ENCODE assay signal across 17 cellular contexts in genomic region chr9:124411514-124412227, GRCh38. TPM values are rescaled to one million over a fixed set of nuclear protein-coding genes. Genes with fewer than 3 reads are reported as not detected.
DNase-seq lines count a peak whose midpoint lies in the region; ATAC-seq and TF ChIP-seq lines count a peak whose summit lies in the region.
"Had no signal": no experiment of that assay in that cellular context is flagged by ENCODE, and none has a peak within 500 bp of the region (broad histone marks: within the 10 kb centered on the region; RNA-seq: fewer than 3 reads in every experiment).

No MANE protein-coding gene starts in this region.

- peaks cover 72 to 79% (median 77%) of the 10 kb centered on the region in 11 experiments for H3K36me3 ChIP-seq in BLaER1 treated with 17β-estradiol and CSF1 and Interleukin-3, amounts not matched to agents 10 nM and 100 nM
- H3K36me3 ChIP-seq in MG63 (peaks cover 82% of the 10 kb centered on the region), mammary epithelial cell (ENCODE audit: insufficient read depth, low read length) (peaks cover 28% of the 10 kb centered on the region)

- peaks cover 4% of the 10 kb centered on the region for H3K9me3 Mint-ChIP-seq in stimulated activated memory B cell treated with anti-CD40 and anti-IgM and Interleukin-4, amounts not matched to agents 10 μg/mL and 1 μg/mL and 100 μg/mL, for 72 hours
- H3K9me3 Mint-ChIP-seq: central memory CD8-positive, alpha-beta T cell; stimulated activated effector memory CD8-positive, alpha-beta T cell treated with anti-CD3 and anti-CD28 coated beads, Interleukin-12 subunit alpha, Interleukin-12 subunit beta, amount 100 ng/mL, for 72 hours had no signal

- in situ Hi-C loops in mammary epithelial cell (cut with MboI; ENCODE audit: low sequenced_read_pairs in 2 of 2) = loop anchor here in 1 of 2 donors (25.0 kb wide), 1 partner anchor 301 kb away; no protein-coding TSS in a partner anchor

- no peak overlapping the region for H2AFZ ChIP-seq in mammary epithelial cell (ENCODE audit: low read depth, low read length)

- peak overlapping the region in 6 of 11 experiments; percentile 1 to 75 (median 39); a peak in 11 of 22 replicates for H3K27ac ChIP-seq in BLaER1 treated with 17β-estradiol and CSF1 and Interleukin-3, amounts not matched to agents 10 nM and 100 nM
- peak overlapping the region; percentile 89 for H3K27ac ChIP-seq in mammary epithelial cell (ENCODE audit: insufficient read depth, low read depth, low read length)
- H3K27ac ChIP-seq: gastrocnemius medialis, SK-N-MC had no signal

- no peak for ATAC-seq in stimulated activated memory B cell treated with anti-CD40 and anti-IgM and Interleukin-4, amounts not matched to agents 10 μg/mL and 1 μg/mL and 100 μg/mL, for 72 hours
- ATAC-seq: activated CD4-positive, CD25-positive, alpha-beta regulatory T cell treated with anti-CD3 and anti-CD28 coated beads, Interleukin-2, amount 50 U/mL, for 24 hours; gastrocnemius medialis; stimulated activated effector memory CD8-positive, alpha-beta T cell treated with anti-CD3 and anti-CD28 coated beads, Interleukin-12 subunit alpha, Interleukin-12 subunit beta, amount 100 ng/mL, for 72 hours had no signal

- CTCF ChIA-PET in mammary epithelial cell (lab: Charles Lee; ENCODE audit: low non-redundant PET) = interaction anchor here (1.0 kb wide), 1 partner anchor 19 kb away, joined by 5 read pairs; no protein-coding TSS in a partner anchor

- H3K4me3 Mint-ChIP-seq in stimulated activated memory B cell treated with anti-CD40 and anti-IgM and Interleukin-4, amounts not matched to agents 10 μg/mL and 1 μg/mL and 100 μg/mL, for 72 hours = no peak overlapping the region
- H3K4me3 Mint-ChIP-seq: central memory CD8-positive, alpha-beta T cell; stimulated activated effector memory CD8-positive, alpha-beta T cell treated with anti-CD3 and anti-CD28 coated beads, Interleukin-12 subunit alpha, Interleukin-12 subunit beta, amount 100 ng/mL, for 72 hours had no signal

- H3K4me1 ChIP-seq in BLaER1 treated with 17β-estradiol and CSF1 and Interleukin-3, amounts not matched to agents 10 nM and 100 nM = peaks cover 14 to 55% (median 30%) of the 10 kb centered on the region in 10 experiments
- H3K4me1 ChIP-seq in mammary epithelial cell (ENCODE audit: insufficient read depth, low read length) = peaks cover 43% of the 10 kb centered on the region

- H3K4me2 ChIP-seq in BLaER1 treated with 17β-estradiol and CSF1 and Interleukin-3, amounts not matched to agents 10 nM and 100 nM = peak overlapping the region in 5 of 11 experiments; percentile 29 to 90 (median 70); a peak in 10 of 22 replicates
- H3K4me2 ChIP-seq in mammary epithelial cell (ENCODE audit: insufficient read depth, low read depth, low read length) = peak overlapping the region; percentile 75

- H3K27me3 ChIP-seq in BLaER1 treated with 17β-estradiol and CSF1 and Interleukin-3, amounts not matched to agents 10 nM and 100 nM = no peaks in the 10 kb centered on the region
- H3K27me3 ChIP-seq in MG63 = no peaks in the 10 kb centered on the region
- no peaks in the 10 kb centered on the region for H3K27me3 ChIP-seq in mammary epithelial cell (ENCODE audit: insufficient read depth, low read length)
- H3K27me3 ChIP-seq: gastrocnemius medialis had no signal

- intact Hi-C loops in mammary epithelial cell (cut with micrococcal nuclease) = loop anchor here (1.0 to 10.0 kb wide), 3 partner anchors 18 to 831 kb away; partner anchors contain the start of gene HSPA5

- H3K27ac Mint-ChIP-seq in stimulated activated memory B cell treated with anti-CD40 and anti-IgM and Interleukin-4, amounts not matched to agents 10 μg/mL and 1 μg/mL and 100 μg/mL, for 72 hours = no peak overlapping the region
- H3K27ac Mint-ChIP-seq: stimulated activated effector memory CD8-positive, alpha-beta T cell treated with anti-CD3 and anti-CD28 coated beads, Interleukin-12 subunit alpha, Interleukin-12 subunit beta, amount 100 ng/mL, for 72 hours had no signal

- peaks cover 70% of the 10 kb centered on the region for H3K79me2 ChIP-seq in mammary epithelial cell (ENCODE audit: insufficient read depth, low read length)

- peaks cover 0 to 7% (median 6%) of the 10 kb centered on the region in 11 experiments; a peak in 15 of 22 replicates for H3K9me3 ChIP-seq in BLaER1 treated with 17β-estradiol and CSF1 and Interleukin-3, amounts not matched to agents 10 nM and 100 nM (replicated peaks in 1 of 11)
- H3K9me3 ChIP-seq in MG63 (peaks cover 5% of the 10 kb centered on the region), mammary epithelial cell (replicated peaks; ENCODE audit: insufficient read depth, low read length) (no peaks in the 10 kb centered on the region)
- H3K9me3 ChIP-seq: gastrocnemius medialis had no signal

- 46% methylated on average over 5 of the region's 5 CpGs for WGBS in mammary epithelial cell (ENCODE audit: low coverage, missing lambda C conversion rate)

- TSS peak; percentile 0 for BruUV-seq in mammary epithelial cell (replicated peaks; lab: Mats Ljungman, UMichigan)

- peak overlapping the region in 6 of 11 experiments; percentile 13 to 66 (median 25); a peak in 7 of 22 replicates for H3K9ac ChIP-seq in BLaER1 treated with 17β-estradiol and CSF1 and Interleukin-3, amounts not matched to agents 10 nM and 100 nM
- H3K9ac ChIP-seq in mammary epithelial cell (ENCODE audit: insufficient read depth, low read length) = peak overlapping the region; percentile 71

- H3K4me3 ChIP-seq in BLaER1 treated with 17β-estradiol and CSF1 and Interleukin-3, amounts not matched to agents 10 nM and 100 nM = peak overlapping the region in 2 of 10 experiments; percentile 12 to 45; a peak in 4 of 20 replicates
- H3K4me3 ChIP-seq in MG63 (peak overlapping the region; percentile 24), mammary epithelial cell (replicated peaks in 1 of 3; ENCODE audit: insufficient read depth in 1 of 3, low read depth in 2 of 3, low read length in 3 of 3) (peak overlapping the region in 2 of 3 experiments; percentile 1 to 31)
- H3K4me3 ChIP-seq: gastrocnemius medialis, SK-N-MC had no signal

- peaks cover 31% of the 10 kb centered on the region for H3K4me1 Mint-ChIP-seq in stimulated activated memory B cell treated with anti-CD40 and anti-IgM and Interleukin-4, amounts not matched to agents 10 μg/mL and 1 μg/mL and 100 μg/mL, for 72 hours

- no peaks in the 10 kb centered on the region for H3K27me3 Mint-ChIP-seq in stimulated activated memory B cell treated with anti-CD40 and anti-IgM and Interleukin-4, amounts not matched to agents 10 μg/mL and 1 μg/mL and 100 μg/mL, for 72 hours
- H3K27me3 Mint-ChIP-seq: central memory CD8-positive, alpha-beta T cell had no signal

- peaks cover 15 to 73% (median 43%) of the 10 kb centered on the region in 11 experiments; a peak in 20 of 22 replicates for H4K20me1 ChIP-seq in BLaER1 treated with 17β-estradiol and CSF1 and Interleukin-3, amounts not matched to agents 10 nM and 100 nM
- H4K20me1 ChIP-seq in mammary epithelial cell (ENCODE audit: insufficient read depth, low read length) = no peaks in the 10 kb centered on the region

- DNase-seq in MG63 (no peak), mammary epithelial cell (peak; percentile 75), lung microvascular endothelial cell (ENCODE audit: low read depth in 2 of 2) (peak; percentile 62 to 83), Kasumi-1 (lab: John Stamatoyannopoulos, UW) (no peak), NCI-H446 (lab: John Stamatoyannopoulos, UW) (no peak)
- DNase-seq in activated CD4-positive, alpha-beta T cell treated with anti-CD3 and anti-CD28 coated beads for 48 hours = no peak
- DNase-seq: activated T-cell treated with anti-CD3 and anti-CD28 coated beads, Interleukin-2, amount 50 U/mL, for 1 hour; DMS153; gastrocnemius medialis; NCI-H1092; NCI-H526 had no signal

- peaks cover 39% of the 10 kb centered on the region for H3K36me3 Mint-ChIP-seq in stimulated activated memory B cell treated with anti-CD40 and anti-IgM and Interleukin-4, amounts not matched to agents 10 μg/mL and 1 μg/mL and 100 μg/mL, for 72 hours

- dilution Hi-C loops in mammary epithelial cell (cut with HindIII; ENCODE audit: low sequenced_read_pairs) = loop anchor here (5.0 kb wide), 1 partner anchor 126 kb away; no protein-coding TSS in a partner anchor

- no peak for TF ChIP-seq CTCF in mammary epithelial cell (conservative IDR thresholded peaks at IDR 0.05 in 1 of 2, IDR thresholded peaks at IDR 0.05 in 1 of 2; ENCODE audit: extremely low read depth in 1 of 2, insufficient read depth in 1 of 2, low read depth in 1 of 2, low read length in 2 of 2)

RNA-seq across cellular contexts. Expression of gene PSMB7, which starts 3.6 kb away (rescaled TPM):
- 82.8 and 179 TPM in 2 replicates for total RNA-seq in MG63 (2014; rRNA removed; shearing (Covaris generic); ENCODE audit: low replicate concordance)
- total RNA-seq in mammary epithelial cell = 100 to 1,000 TPM; 124 to 213 TPM
- 325 TPM for polyA plus RNA-seq in mammary epithelial cell
- polyA minus RNA-seq in mammary epithelial cell = 183 TPM
- total RNA-seq in lung microvascular endothelial cell = 159 and 192 TPM in 2 replicates

RNA-seq across cellular contexts. Expression of gene ADGRD2, which starts 38.6 kb away (rescaled TPM):
- not detected in 2 replicates for total RNA-seq in MG63 (2014; rRNA removed; shearing (Covaris generic); ENCODE audit: low replicate concordance)
- total RNA-seq in mammary epithelial cell = under 1 TPM; 0.50 to 0.52 TPM
- 0.10 TPM for polyA plus RNA-seq in mammary epithelial cell
- not detected for polyA minus RNA-seq in mammary epithelial cell
- total RNA-seq in lung microvascular endothelial cell = not detected in 2 replicates
- total RNA-seq: gastrocnemius medialis had no signal

Comparison
In these comparisons a context has a peak if more than half of its experiments do, and no peak if none do; other contexts are left out.
1. DNase-seq: peak in mammary epithelial cell (single experiment) and lung microvascular endothelial cell (2 of 2); none in MG63 (single experiment), activated CD4-positive, alpha-beta T cell treated with anti-CD3 and anti-CD28 coated beads for 48 hours (single experiment), Kasumi-1 (0 of 2) and NCI-H446 (0 of 2).